ENCODE assay signal across 1 cellular context in the genomic region with DNA sequence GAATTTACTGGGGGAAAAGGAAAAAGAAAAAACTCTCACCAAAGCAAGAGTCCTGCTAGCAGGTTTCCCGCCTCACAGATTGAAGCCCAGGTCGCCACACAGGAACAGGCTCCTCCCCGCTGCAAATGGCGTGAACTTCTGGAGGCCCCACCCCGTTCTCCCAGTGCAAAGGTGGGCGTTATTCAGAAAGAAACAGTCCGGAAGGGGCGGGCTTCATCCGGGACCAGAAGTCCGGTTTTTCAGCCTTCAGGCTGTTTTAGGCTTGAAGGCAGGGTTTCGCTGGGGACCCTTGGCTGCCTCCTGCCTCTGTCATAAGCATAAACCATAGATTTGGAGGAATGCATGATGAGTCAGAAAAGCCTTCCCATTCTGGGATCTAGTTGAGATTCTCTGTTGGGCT.
TF ChIP-seq lines count a peak whose summit lies in the region.

No MANE protein-coding gene starts in this region.

TF ChIP-seq in GM23338, 12 proteins besides CTCF, POLR2A, EP300 and RAD21 (continued from another document):
- TF ChIP-seq, protein P1, sequence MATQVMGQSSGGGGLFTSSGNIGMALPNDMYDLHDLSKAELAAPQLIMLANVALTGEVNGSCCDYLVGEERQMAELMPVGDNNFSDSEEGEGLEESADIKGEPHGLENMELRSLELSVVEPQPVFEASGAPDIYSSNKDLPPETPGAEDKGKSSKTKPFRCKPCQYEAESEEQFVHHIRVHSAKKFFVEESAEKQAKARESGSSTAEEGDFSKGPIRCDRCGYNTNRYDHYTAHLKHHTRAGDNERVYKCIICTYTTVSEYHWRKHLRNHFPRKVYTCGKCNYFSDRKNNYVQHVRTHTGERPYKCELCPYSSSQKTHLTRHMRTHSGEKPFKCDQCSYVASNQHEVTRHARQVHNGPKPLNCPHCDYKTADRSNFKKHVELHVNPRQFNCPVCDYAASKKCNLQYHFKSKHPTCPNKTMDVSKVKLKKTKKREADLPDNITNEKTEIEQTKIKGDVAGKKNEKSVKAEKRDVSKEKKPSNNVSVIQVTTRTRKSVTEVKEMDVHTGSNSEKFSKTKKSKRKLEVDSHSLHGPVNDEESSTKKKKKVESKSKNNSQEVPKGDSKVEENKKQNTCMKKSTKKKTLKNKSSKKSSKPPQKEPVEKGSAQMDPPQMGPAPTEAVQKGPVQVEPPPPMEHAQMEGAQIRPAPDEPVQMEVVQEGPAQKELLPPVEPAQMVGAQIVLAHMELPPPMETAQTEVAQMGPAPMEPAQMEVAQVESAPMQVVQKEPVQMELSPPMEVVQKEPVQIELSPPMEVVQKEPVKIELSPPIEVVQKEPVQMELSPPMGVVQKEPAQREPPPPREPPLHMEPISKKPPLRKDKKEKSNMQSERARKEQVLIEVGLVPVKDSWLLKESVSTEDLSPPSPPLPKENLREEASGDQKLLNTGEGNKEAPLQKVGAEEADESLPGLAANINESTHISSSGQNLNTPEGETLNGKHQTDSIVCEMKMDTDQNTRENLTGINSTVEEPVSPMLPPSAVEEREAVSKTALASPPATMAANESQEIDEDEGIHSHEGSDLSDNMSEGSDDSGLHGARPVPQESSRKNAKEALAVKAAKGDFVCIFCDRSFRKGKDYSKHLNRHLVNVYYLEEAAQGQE (IDR thresholded peaks at IDR 0.05; ENCODE audit: unreplicated experiment): no peak
- TF ChIP-seq EZH2phosphoT487 (IDR thresholded peaks at IDR 0.05; ENCODE audit: unreplicated experiment): no peak
TF ChIP-seq in GM23338: peak in this region for 0.
